Comparison of ENCODE assay signal across 8 cellular contexts in the genomic region with DNA sequence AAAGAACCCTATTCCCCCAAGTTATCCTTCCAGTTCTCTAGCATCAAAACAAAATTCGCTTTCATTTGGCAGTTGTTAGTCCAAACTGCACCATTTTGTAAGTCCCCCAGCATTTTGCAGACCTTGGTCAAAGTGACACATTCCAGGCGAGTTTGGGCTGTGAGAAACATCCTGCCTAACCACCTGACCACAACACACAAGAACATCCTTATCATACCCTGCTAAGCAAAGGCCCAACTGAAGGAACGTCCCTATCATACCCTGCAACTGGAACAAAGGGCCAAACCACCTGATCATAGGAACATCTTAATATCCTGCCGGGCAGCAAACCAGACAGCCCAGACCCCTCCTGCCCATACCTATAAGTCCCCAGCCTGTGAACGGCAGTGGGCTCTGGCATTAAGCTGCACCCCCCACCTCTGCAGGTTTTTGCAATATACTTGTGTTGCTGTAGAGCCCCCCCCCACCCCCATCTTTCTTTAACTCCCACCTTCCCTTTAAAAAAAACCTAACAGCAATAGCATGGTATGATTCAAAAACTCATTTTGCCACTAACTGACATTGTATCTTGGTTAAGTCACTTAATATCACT. TPM values are rescaled to one million over a fixed set of nuclear protein-coding genes. Genes with fewer than 3 reads are reported as not detected.
DNase-seq lines count a peak whose midpoint lies in the region; ATAC-seq and TF ChIP-seq lines count a peak whose summit lies in the region.

No MANE protein-coding gene starts in this region.

- no peak overlapping the region for H3K27ac ChIP-seq in esophagus squamous epithelium

- peaks cover 0 to 48% (median 12%) of the 10 kb centered on the region in 3 donors for H3K4me1 ChIP-seq in esophagus squamous epithelium

- peaks cover 21% of the 10 kb centered on the region for H3K36me3 Mint-ChIP-seq in activated naive CD4-positive, alpha-beta T cell treated with anti-CD3 and anti-CD28 coated beads for 36 hours (ENCODE audit: low read depth)
- peaks cover 28% of the 10 kb centered on the region for H3K36me3 Mint-ChIP-seq in stimulated activated naive CD8-positive, alpha-beta T cell treated with anti-CD3 and anti-CD28 coated beads, Interleukin-15, Interleukin-2, amounts not matched to agents 100 ng/mL and 50 ng/mL, for 24 hours (ENCODE audit: low read depth)

- peak; percentile 47 for DNase-seq in activated naive CD4-positive, alpha-beta T cell treated with anti-CD3 and anti-CD28 coated beads for 36 hours
- DNase-seq in activated naive CD4-positive, alpha-beta T cell treated with anti-CD3 and anti-CD28 coated beads, Interleukin-2, amount 50 U/mL, for 16 hours = no peak
- DNase-seq in T1000 (lab: John Stamatoyannopoulos, UW) (peak; percentile 4), foreskin melanocyte (peak; percentile 51), DMS53 (lab: John Stamatoyannopoulos, UW) (no peak), esophagus squamous epithelium (lab: John Stamatoyannopoulos, UW) (no peak)

- H3K4me3 ChIP-seq in esophagus squamous epithelium = peak overlapping the region in 1 of 4 donors; percentile 92

- peaks cover 0 to 14% (median 0%) of the 10 kb centered on the region in 3 donors for H3K36me3 ChIP-seq in esophagus squamous epithelium

- H3K27me3 ChIP-seq in esophagus squamous epithelium = no peaks in the 10 kb centered on the region

- intact Hi-C loops in activated naive CD4-positive, alpha-beta T cell treated with anti-CD3 and anti-CD28 coated beads for 36 hours (cut with micrococcal nuclease) = loop anchor here (5.0 kb wide), 2 partner anchors 612 to 1668 kb away; partner anchors contain the start of genes JKAMP, L3HYPDH and SNAPC1
- intact Hi-C loops in esophagus squamous epithelium (cut with DNase I) = loop anchor here (10.0 kb wide), 2 partner anchors 70 to 150 kb away; partner anchors contain the start of genes DHRS7 and PPM1A

- H3K4me1 Mint-ChIP-seq in activated naive CD4-positive, alpha-beta T cell treated with anti-CD3 and anti-CD28 coated beads for 36 hours (ENCODE audit: low read depth) = peaks cover 37% of the 10 kb centered on the region
- peaks cover 40% of the 10 kb centered on the region for H3K4me1 Mint-ChIP-seq in stimulated activated naive CD8-positive, alpha-beta T cell treated with anti-CD3 and anti-CD28 coated beads, Interleukin-15, Interleukin-2, amounts not matched to agents 100 ng/mL and 50 ng/mL, for 24 hours (ENCODE audit: low read depth)

- no peaks in the 10 kb centered on the region for H3K9me3 Mint-ChIP-seq in activated naive CD4-positive, alpha-beta T cell treated with anti-CD3 and anti-CD28 coated beads for 36 hours
- H3K9me3 Mint-ChIP-seq in stimulated activated naive CD8-positive, alpha-beta T cell treated with anti-CD3 and anti-CD28 coated beads, Interleukin-15, Interleukin-2, amounts not matched to agents 100 ng/mL and 50 ng/mL, for 24 hours = no peaks in the 10 kb centered on the region

- H3K27ac Mint-ChIP-seq in activated naive CD4-positive, alpha-beta T cell treated with anti-CD3 and anti-CD28 coated beads for 36 hours = no peak overlapping the region
- peak overlapping the region; percentile 74 for H3K27ac Mint-ChIP-seq in stimulated activated naive CD8-positive, alpha-beta T cell treated with anti-CD3 and anti-CD28 coated beads, Interleukin-15, Interleukin-2, amounts not matched to agents 100 ng/mL and 50 ng/mL, for 24 hours

- no peak for TF ChIP-seq CTCF in esophagus squamous epithelium (IDR thresholded peaks at IDR 0.05)

- WGBS in esophagus squamous epithelium, 2 donors = 62 to 67% methylated on average over 5 of the region's 5 CpGs

- peak overlapping the region; percentile 98 for H3K4me3 Mint-ChIP-seq in activated naive CD4-positive, alpha-beta T cell treated with anti-CD3 and anti-CD28 coated beads for 36 hours
- H3K4me3 Mint-ChIP-seq in stimulated activated naive CD8-positive, alpha-beta T cell treated with anti-CD3 and anti-CD28 coated beads, Interleukin-15, Interleukin-2, amounts not matched to agents 100 ng/mL and 50 ng/mL, for 24 hours = peak overlapping the region; percentile 96

- ATAC-seq in GM19395 (IDR thresholded peaks at IDR 0.05; ENCODE audit: unreplicated experiment) = no peak

- TF ChIP-seq POLR2A in esophagus squamous epithelium (IDR thresholded peaks at IDR 0.05) = no peak

- no peaks in the 10 kb centered on the region for H3K9me3 ChIP-seq in esophagus squamous epithelium

- CTCF ChIA-PET in activated naive CD4-positive, alpha-beta T cell treated with anti-CD3 and anti-CD28 coated beads for 36 hours (lab: Charles Lee) = no interaction called here

- H3K27me3 Mint-ChIP-seq in activated naive CD4-positive, alpha-beta T cell treated with anti-CD3 and anti-CD28 coated beads for 36 hours (ENCODE audit: low read depth) = peaks cover 5% of the 10 kb centered on the region
- no peaks in the 10 kb centered on the region for H3K27me3 Mint-ChIP-seq in stimulated activated naive CD8-positive, alpha-beta T cell treated with anti-CD3 and anti-CD28 coated beads, Interleukin-15, Interleukin-2, amounts not matched to agents 100 ng/mL and 50 ng/mL, for 24 hours

RNA-seq across cellular contexts. Expression of gene PCNX4, which starts 2.7 kb away (rescaled TPM):
- 10 to 100 TPM; 24.9 to 27.5 TPM for total RNA-seq in activated naive CD4-positive, alpha-beta T cell treated with anti-CD3 and anti-CD28 coated beads for 36 hours
- total RNA-seq in esophagus squamous epithelium = 10 to 100 TPM in 3 of 4 donors, 1 to 10 TPM in 1; 9.4 to 31.1 (median 18.7) TPM

Comparison
In these comparisons a context has a peak if more than half of its experiments do, and no peak if none do; other contexts are left out.
1. DNase-seq: peak in activated naive CD4-positive, alpha-beta T cell treated with anti-CD3 and anti-CD28 coated beads for 36 hours (single experiment), T1000 (single experiment) and foreskin melanocyte (single experiment); none in activated naive CD4-positive, alpha-beta T cell treated with anti-CD3 and anti-CD28 coated beads, Interleukin-2, amount 50 U/mL, for 16 hours (single experiment), DMS53 (single experiment) and esophagus squamous epithelium (single experiment).